In the genomic region with DNA sequence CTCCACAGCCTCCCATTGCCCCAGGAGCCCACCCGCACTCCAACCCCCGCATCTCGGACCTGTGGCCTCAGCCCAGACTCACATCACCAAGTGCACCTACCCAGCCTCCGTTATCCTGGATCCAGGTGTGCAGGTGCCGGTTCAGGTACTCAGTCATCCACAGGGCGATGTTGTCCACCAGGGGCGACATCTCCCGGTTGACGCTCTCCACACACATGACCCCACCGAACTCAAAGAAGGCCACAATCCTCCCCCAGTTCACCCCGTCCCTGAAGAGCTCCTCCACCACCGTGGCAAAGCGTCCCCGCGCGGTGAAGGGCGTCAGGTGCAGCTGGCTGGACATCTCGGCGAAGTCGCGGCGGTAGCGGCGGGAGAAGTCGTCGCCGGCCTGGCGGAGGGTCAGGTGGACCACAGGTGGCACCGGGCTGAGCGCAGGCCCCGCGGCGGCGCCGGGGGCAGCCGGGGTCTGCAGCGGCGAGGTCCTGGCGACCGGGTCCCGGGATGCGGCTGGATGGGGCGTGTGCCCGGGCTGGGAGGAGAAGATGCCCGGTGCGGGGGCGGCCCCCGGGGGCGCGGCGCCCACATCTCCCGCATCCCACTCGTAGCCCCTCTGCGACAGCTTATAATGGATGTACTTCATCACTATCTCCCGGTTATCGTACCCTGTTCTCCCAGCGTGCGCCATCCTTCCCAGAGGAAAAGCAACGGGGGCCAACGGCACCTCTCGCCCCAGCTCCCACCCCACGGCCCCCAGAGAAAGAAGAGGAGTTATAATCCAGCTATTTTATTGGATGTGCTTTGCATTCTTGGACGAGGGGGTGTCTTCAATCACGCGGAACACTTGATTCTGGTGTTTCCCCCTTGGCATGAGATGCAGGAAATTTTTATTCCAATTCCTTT, we compare ENCODE assay signal across 8 cellular contexts. TPM values are rescaled to one million over a fixed set of nuclear protein-coding genes. Genes with fewer than 3 reads are reported as not detected.
DNase-seq lines count a peak whose midpoint lies in the region; ATAC-seq and TF ChIP-seq lines count a peak whose summit lies in the region.

No MANE protein-coding gene starts in this region.

- no peaks in the 10 kb centered on the region for H3K9me3 Mint-ChIP-seq in activated CD8-positive, alpha-beta memory T cell treated with anti-CD3 and anti-CD28 coated beads, Interleukin-2, amount 10 ng/mL, durations not matched to agents 7 days and 5 days (ENCODE audit: low read depth)
- H3K9me3 Mint-ChIP-seq in naive thymus-derived CD4-positive, alpha-beta T cell = peaks cover 0 to 2% (median 0%) of the 10 kb centered on the region in 11 donors
- H3K9me3 Mint-ChIP-seq in stimulated activated naive B cell treated with anti-CD40 and anti-IgM and Interleukin-4, amounts not matched to agents 10 μg/mL and 1 μg/mL and 100 μg/mL, for 72 hours = no peaks in the 10 kb centered on the region

- ATAC-seq in HG02943 (IDR thresholded peaks at IDR 0.05; ENCODE audit: low read depth, unreplicated experiment) = peak; percentile 41
- peak; percentile 61 for ATAC-seq in activated CD8-positive, alpha-beta memory T cell treated with anti-CD3 and anti-CD28 coated beads, Interleukin-2, amount 10 ng/mL, durations not matched to agents 7 days and 5 days
- peak; percentile 71 for ATAC-seq in naive thymus-derived CD4-positive, alpha-beta T cell
- peak; percentile 66 to 69 for ATAC-seq in stimulated activated naive B cell treated with anti-CD40 and anti-IgM and Interleukin-4, amounts not matched to agents 10 μg/mL and 1 μg/mL and 100 μg/mL, for 72 hours (replicated peaks)

- H3K36me3 ChIP-seq in naive thymus-derived CD4-positive, alpha-beta T cell (ENCODE audit: control insufficient read depth in 2 of 3, insufficient read depth in 3 of 3, low read length in 3 of 3) = peaks cover 0 to 6% (median 0%) of the 10 kb centered on the region in 3 experiments

- no peak overlapping the region for H3K4me3 ChIP-seq in epithelial cell of esophagus (ENCODE audit: low read length)
- peak overlapping the region; percentile 94 for H3K4me3 ChIP-seq in naive thymus-derived CD4-positive, alpha-beta T cell (ENCODE audit: low read length)

- H3K27ac Mint-ChIP-seq in activated CD8-positive, alpha-beta memory T cell treated with anti-CD3 and anti-CD28 coated beads, Interleukin-2, amount 10 ng/mL, durations not matched to agents 7 days and 5 days = peak overlapping the region; percentile 91
- H3K27ac Mint-ChIP-seq in naive thymus-derived CD4-positive, alpha-beta T cell = peak overlapping the region; percentile 94 to 98 (median 97)
- peak overlapping the region; percentile 98 for H3K27ac Mint-ChIP-seq in stimulated activated naive B cell treated with anti-CD40 and anti-IgM and Interleukin-4, amounts not matched to agents 10 μg/mL and 1 μg/mL and 100 μg/mL, for 72 hours

- intact Hi-C loops in naive thymus-derived CD4-positive, alpha-beta T cell (cut with micrococcal nuclease) = loop anchor here (1.0 to 5.0 kb wide), 11 partner anchors 9 to 187 kb away; partner anchors contain the start of gene KDSR (in 1 of the 2)

- peak; percentile 49 for TF ChIP-seq CTCF in epithelial cell of esophagus (IDR thresholded peaks at IDR 0.05; ENCODE audit: insufficient read depth, low read depth, low read length, missing control alignments)

- CTCF ChIA-PET in activated CD8-positive, alpha-beta memory T cell treated with anti-CD3 and anti-CD28 coated beads, Interleukin-2, amount 10 ng/mL, durations not matched to agents 7 days and 5 days (lab: Charles Lee) = interaction anchor here (0.6 to 3.9 kb wide), 53 partner anchors 10 to 301 kb away, joined by 3 to 83 read pairs (median 7); no protein-coding TSS in a partner anchor
- CTCF ChIA-PET in naive thymus-derived CD4-positive, alpha-beta T cell (lab: Charles Lee) = interaction anchor here (0.6 to 3.8 kb wide), 38 partner anchors 7 to 301 kb away, joined by 3 to 51 read pairs (median 6); no protein-coding TSS in a partner anchor

- POLR2A ChIA-PET in naive thymus-derived CD4-positive, alpha-beta T cell (lab: Charles Lee) = interaction anchor here (0.6 to 3.7 kb wide), 45 partner anchors 11 to 796 kb away, joined by 3 to 75 read pairs (median 5); partner anchors contain the start of gene VPS4B

- peak; percentile 54 for DNase-seq in NCI-H2227 (lab: John Stamatoyannopoulos, UW; ENCODE audit: unreplicated experiment)
- DNase-seq in NCI-H2227 treated with DMSO at 0.1 percent for 48 hours (lab: John Stamatoyannopoulos, UW) = no peak
- peak; percentile 92 for DNase-seq in NCI-H526 treated with DMSO at 0.1 percent for 48 hours (lab: John Stamatoyannopoulos, UW)
- peak; percentile 94 for DNase-seq in activated CD8-positive, alpha-beta memory T cell treated with anti-CD3 and anti-CD28 coated beads, Interleukin-2, amount 10 ng/mL, durations not matched to agents 7 days and 5 days
- DNase-seq in epithelial cell of esophagus (ENCODE audit: low read depth) = peak; percentile 26
- peak; percentile 64 to 82 (median 73) for DNase-seq in naive thymus-derived CD4-positive, alpha-beta T cell
- DNase-seq in stimulated activated naive B cell treated with anti-CD40 and anti-IgM and Interleukin-4, amounts not matched to agents 10 μg/mL and 1 μg/mL and 100 μg/mL, for 72 hours = peak; percentile 85

- H3K4me1 ChIP-seq in naive thymus-derived CD4-positive, alpha-beta T cell (ENCODE audit: control insufficient read depth in 2 of 2, insufficient read depth in 2 of 2, low read length in 2 of 2) = peaks cover 29 to 31% of the 10 kb centered on the region in 2 donors

- no peaks in the 10 kb centered on the region for H3K27me3 Mint-ChIP-seq in activated CD8-positive, alpha-beta memory T cell treated with anti-CD3 and anti-CD28 coated beads, Interleukin-2, amount 10 ng/mL, durations not matched to agents 7 days and 5 days
- H3K27me3 Mint-ChIP-seq in naive thymus-derived CD4-positive, alpha-beta T cell = no peaks in the 10 kb centered on the region
- no peaks in the 10 kb centered on the region for H3K27me3 Mint-ChIP-seq in stimulated activated naive B cell treated with anti-CD40 and anti-IgM and Interleukin-4, amounts not matched to agents 10 μg/mL and 1 μg/mL and 100 μg/mL, for 72 hours

- H3K36me3 Mint-ChIP-seq in activated CD8-positive, alpha-beta memory T cell treated with anti-CD3 and anti-CD28 coated beads, Interleukin-2, amount 10 ng/mL, durations not matched to agents 7 days and 5 days = peaks cover 53% of the 10 kb centered on the region
- H3K36me3 Mint-ChIP-seq in naive thymus-derived CD4-positive, alpha-beta T cell = peaks cover 0 to 48% (median 7%) of the 10 kb centered on the region in 5 donors
- peaks cover 40 to 53% of the 10 kb centered on the region in 2 donors for H3K36me3 Mint-ChIP-seq in stimulated activated naive B cell treated with anti-CD40 and anti-IgM and Interleukin-4, amounts not matched to agents 10 μg/mL and 1 μg/mL and 100 μg/mL, for 72 hours

- no peaks in the 10 kb centered on the region for H3K9me3 ChIP-seq in naive thymus-derived CD4-positive, alpha-beta T cell (ENCODE audit: control insufficient read depth in 2 of 3, low read length in 3 of 3)

- H3K4me1 Mint-ChIP-seq in activated CD8-positive, alpha-beta memory T cell treated with anti-CD3 and anti-CD28 coated beads, Interleukin-2, amount 10 ng/mL, durations not matched to agents 7 days and 5 days = peaks cover 42% of the 10 kb centered on the region
- H3K4me1 Mint-ChIP-seq in naive thymus-derived CD4-positive, alpha-beta T cell = peaks cover 31 to 64% (median 56%) of the 10 kb centered on the region in 7 donors
- H3K4me1 Mint-ChIP-seq in stimulated activated naive B cell treated with anti-CD40 and anti-IgM and Interleukin-4, amounts not matched to agents 10 μg/mL and 1 μg/mL and 100 μg/mL, for 72 hours = peaks cover 36 to 52% of the 10 kb centered on the region in 2 donors

- H3K27me3 ChIP-seq in naive thymus-derived CD4-positive, alpha-beta T cell (ENCODE audit: control insufficient read depth in 2 of 2, insufficient read depth in 2 of 2, low read length in 2 of 2) = no peaks in the 10 kb centered on the region

- H3K27ac ChIP-seq in naive thymus-derived CD4-positive, alpha-beta T cell (ENCODE audit: low read depth, low read length) = peak overlapping the region; percentile 94

- H3K4me3 Mint-ChIP-seq in activated CD8-positive, alpha-beta memory T cell treated with anti-CD3 and anti-CD28 coated beads, Interleukin-2, amount 10 ng/mL, durations not matched to agents 7 days and 5 days = peak overlapping the region; percentile 100
- peak overlapping the region; percentile 92 to 100 (median 99) for H3K4me3 Mint-ChIP-seq in naive thymus-derived CD4-positive, alpha-beta T cell
- peak overlapping the region; percentile 94 to 97 for H3K4me3 Mint-ChIP-seq in stimulated activated naive B cell treated with anti-CD40 and anti-IgM and Interleukin-4, amounts not matched to agents 10 μg/mL and 1 μg/mL and 100 μg/mL, for 72 hours

RNA-seq across cellular contexts. Expression of gene BCL2, which starts 1.3 kb away (rescaled TPM):
- total RNA-seq in activated CD8-positive, alpha-beta memory T cell treated with anti-CD3 and anti-CD28 coated beads, Interleukin-2, amount 10 ng/mL, durations not matched to agents 7 days and 5 days = 100 to 1,000 TPM; 118 to 143 TPM
- total RNA-seq in naive thymus-derived CD4-positive, alpha-beta T cell = 100 to 1,000 TPM in 3 of 5 experiments, 10 to 100 TPM in 2; 38.3 to 154 (median 126) TPM
- 10 to 100 TPM; 32.7 to 39.6 TPM for polyA plus RNA-seq in naive thymus-derived CD4-positive, alpha-beta T cell

RNA-seq across cellular contexts. Expression of gene KDSR, which starts 48.8 kb away (rescaled TPM):
- 10 to 100 TPM; 34.6 to 48.4 TPM for total RNA-seq in activated CD8-positive, alpha-beta memory T cell treated with anti-CD3 and anti-CD28 coated beads, Interleukin-2, amount 10 ng/mL, durations not matched to agents 7 days and 5 days
- 10 to 100 TPM; 24.4 to 57.9 (median 46.9) TPM for total RNA-seq in naive thymus-derived CD4-positive, alpha-beta T cell
- polyA plus RNA-seq in naive thymus-derived CD4-positive, alpha-beta T cell = 10 to 100 TPM; 58.3 to 62.4 TPM
